16 cellular contexts compared by ENCODE assay signal in genomic region chr19:58060231-58060630, GRCh38. TPM values are rescaled to one million over a fixed set of nuclear protein-coding genes. Genes with fewer than 3 reads are reported as not detected.
A peak's percentile ranks its signal among the peaks of the same experiment; 100 is the strongest.
DNase-seq lines count a peak whose midpoint lies in the region; ATAC-seq, FAIRE-seq and TF ChIP-seq lines count a peak whose summit lies in the region.
"Had no signal": no experiment of that assay in that cellular context is flagged by ENCODE, and none has a peak within 500 bp of the region (broad histone marks: within the 10 kb centered on the region; RNA-seq: fewer than 3 reads in every experiment).

No MANE protein-coding gene starts in this region.

- FAIRE-seq in astrocyte (lab: Jason Lieb, UNC) = no peak
- FAIRE-seq: GM12892 had no signal

- peaks cover 34% of the 10 kb centered on the region for H3K36me3 Mint-ChIP-seq in activated CD4-positive, alpha-beta T cell treated with anti-CD3 and anti-CD28 coated beads, Interleukin-2, amount 10 ng/mL, durations not matched to agents 7 days and 5 days (ENCODE audit: low read depth)
- peaks cover 16% of the 10 kb centered on the region for H3K36me3 Mint-ChIP-seq in astrocyte (ENCODE audit: low read depth, unreplicated experiment)
- peaks cover 31 to 59% (median 32%) of the 10 kb centered on the region in 3 donors for H3K36me3 Mint-ChIP-seq in naive thymus-derived CD8-positive, alpha-beta T cell

- H3K27me3 ChIP-seq in astrocyte (ENCODE audit: insufficient read depth, low read length) = no peaks in the 10 kb centered on the region
- H3K27me3 ChIP-seq in testis = no peaks in the 10 kb centered on the region

- TF ChIP-seq POLR2A in testis (IDR thresholded peaks at IDR 0.05) = no peak

- H3K4me3 Mint-ChIP-seq in activated CD4-positive, alpha-beta T cell treated with anti-CD3 and anti-CD28 coated beads, Interleukin-2, amount 10 ng/mL, durations not matched to agents 7 days and 5 days = peak overlapping the region; percentile 20
- H3K4me3 Mint-ChIP-seq in astrocyte (ENCODE audit: unreplicated experiment) = peak overlapping the region; percentile 68
- H3K4me3 Mint-ChIP-seq in naive thymus-derived CD8-positive, alpha-beta T cell = peak overlapping the region; percentile 22 to 91 (median 64)

- H3K27ac ChIP-seq in astrocyte (ENCODE audit: low read depth, low read length) = no peak overlapping the region
- H3K27ac ChIP-seq in testis = peak overlapping the region in 1 of 2 donors; percentile 96

- TF ChIP-seq CTCF in astrocyte (IDR thresholded peaks at IDR 0.05; ENCODE audit: insufficient read depth, low read depth, low read length) = no peak
- no peak for TF ChIP-seq CTCF in testis (IDR thresholded peaks at IDR 0.05)

- H3K36me3 ChIP-seq in astrocyte (ENCODE audit: insufficient read depth, low read length) = no peaks in the 10 kb centered on the region
- no peaks in the 10 kb centered on the region for H3K36me3 ChIP-seq in testis (ENCODE audit: low read depth, missing control alignments)
- H3K36me3 ChIP-seq: HAP-1 had no signal

- H3K4me1 Mint-ChIP-seq in activated CD4-positive, alpha-beta T cell treated with anti-CD3 and anti-CD28 coated beads, Interleukin-2, amount 10 ng/mL, durations not matched to agents 7 days and 5 days = peaks cover 5% of the 10 kb centered on the region
- no peaks in the 10 kb centered on the region for H3K4me1 Mint-ChIP-seq in astrocyte (ENCODE audit: low read depth, unreplicated experiment)
- H3K4me1 Mint-ChIP-seq in naive thymus-derived CD8-positive, alpha-beta T cell = peaks cover 5 to 9% (median 7%) of the 10 kb centered on the region in 4 donors

- DNase-seq in activated CD4-positive, alpha-beta T cell treated with anti-CD3 and anti-CD28 coated beads, Interleukin-2, amount 10 ng/mL, durations not matched to agents 7 days and 5 days = no peak
- DNase-seq in activated CD4-positive, alpha-beta T cell treated with anti-CD3 and anti-CD28 coated beads, Interleukin-2, amount 50 U/mL, for 48 hours = no peak
- DNase-seq in astrocyte (ENCODE audit: low read depth) (no peak), testis (peak; percentile 28), HT-29 (ENCODE audit: low spot score) (no peak), mucosa of gallbladder (ENCODE audit: low spot score) (no peak), NAMALWA (ENCODE audit: low spot score) (no peak)
- peak in 1 of 10 donors; percentile 32 for DNase-seq in naive thymus-derived CD8-positive, alpha-beta T cell
- DNase-seq: NCI-H774; Right ventricle myocardium superior; stimulated activated CD4-positive, alpha-beta T cell treated with anti-CD3 and anti-CD28 coated beads, Interleukin-12 subunit alpha, Interleukin-12 subunit beta, amount 100 ng/mL, for 4 hours; WERI-Rb-1 had no signal

- peaks cover 46% of the 10 kb centered on the region for H3K9me3 Mint-ChIP-seq in activated CD4-positive, alpha-beta T cell treated with anti-CD3 and anti-CD28 coated beads, Interleukin-2, amount 10 ng/mL, durations not matched to agents 7 days and 5 days
- H3K9me3 Mint-ChIP-seq in astrocyte (ENCODE audit: unreplicated experiment) = peaks cover 42% of the 10 kb centered on the region
- H3K9me3 Mint-ChIP-seq in naive thymus-derived CD8-positive, alpha-beta T cell = peaks cover 0 to 84% (median 35%) of the 10 kb centered on the region in 9 donors

- POLR2A ChIA-PET in activated CD4-positive, alpha-beta T cell treated with anti-CD3 and anti-CD28 coated beads, Interleukin-2, amount 10 ng/mL, durations not matched to agents 7 days and 5 days (lab: Charles Lee) = no interaction called here
- POLR2A ChIA-PET in naive thymus-derived CD8-positive, alpha-beta T cell (lab: Charles Lee) = interaction anchor here (0.6 to 2.8 kb wide), 13 partner anchors 25 to 671 kb away, joined by 3 to 25 read pairs (median 8); partner anchors contain the start of genes ZNF274, ZNF548, ZNF606 and ZSCAN18

- no peak overlapping the region for H2AFZ ChIP-seq in astrocyte (ENCODE audit: low read depth, low read length)

- no peaks in the 10 kb centered on the region for H3K79me2 ChIP-seq in astrocyte (ENCODE audit: insufficient read depth, low read length)

- peaks cover 29% of the 10 kb centered on the region for H3K9me3 ChIP-seq in astrocyte (ENCODE audit: insufficient read depth, low read depth, low read length)
- no peaks in the 10 kb centered on the region for H3K9me3 ChIP-seq in testis
- H3K9me3 ChIP-seq: HAP-1 had no signal

- H3K27me3 Mint-ChIP-seq in activated CD4-positive, alpha-beta T cell treated with anti-CD3 and anti-CD28 coated beads, Interleukin-2, amount 10 ng/mL, durations not matched to agents 7 days and 5 days = no peaks in the 10 kb centered on the region
- H3K27me3 Mint-ChIP-seq in astrocyte (ENCODE audit: low read depth, unreplicated experiment) = peaks cover 3% of the 10 kb centered on the region
- H3K27me3 Mint-ChIP-seq in naive thymus-derived CD8-positive, alpha-beta T cell = peaks cover 1 to 18% (median 11%) of the 10 kb centered on the region in 5 donors

- H3K4me1 ChIP-seq in astrocyte (ENCODE audit: insufficient read depth, low read length) (no peaks in the 10 kb centered on the region), testis (peaks cover 8% of the 10 kb centered on the region)
- H3K4me1 ChIP-seq: HAP-1 had no signal

- peak overlapping the region; percentile 78 for H3K27ac Mint-ChIP-seq in activated CD4-positive, alpha-beta T cell treated with anti-CD3 and anti-CD28 coated beads, Interleukin-2, amount 10 ng/mL, durations not matched to agents 7 days and 5 days
- H3K27ac Mint-ChIP-seq in astrocyte (ENCODE audit: unreplicated experiment) = no peak overlapping the region
- peak overlapping the region in 4 of 10 donors; percentile 55 to 97 (median 70) for H3K27ac Mint-ChIP-seq in naive thymus-derived CD8-positive, alpha-beta T cell

- no peak for ATAC-seq in naive thymus-derived CD8-positive, alpha-beta T cell

- H3K9ac ChIP-seq in astrocyte (ENCODE audit: low read length) = no peak overlapping the region

- H3K4me2 ChIP-seq in astrocyte (ENCODE audit: low read length) = peak overlapping the region; percentile 80

- intact Hi-C loops in testis (cut with DNase I; ENCODE audit: low total_unique reads) = no loop called here

- H4K20me1 ChIP-seq in astrocyte (ENCODE audit: insufficient read depth, low read length) = no peaks in the 10 kb centered on the region

- WGBS in testis, 2 donors = 53 to 74% methylated on average over 19 to 24 of the region's 24 CpGs

- CTCF ChIA-PET in activated CD4-positive, alpha-beta T cell treated with anti-CD3 and anti-CD28 coated beads, Interleukin-2, amount 10 ng/mL, durations not matched to agents 7 days and 5 days (lab: Charles Lee) = interaction anchor here (1.0 kb wide), 1 partner anchor 13 kb away, joined by 3 read pairs; no protein-coding TSS in a partner anchor

- H3K4me3 ChIP-seq in astrocyte (ENCODE audit: insufficient read depth, low read depth, low read length) (no peak overlapping the region), testis (peak overlapping the region; percentile 74 to 76)
- H3K4me3 ChIP-seq: HAP-1 had no signal

RNA-seq across cellular contexts. Expression of gene ZNF135, which starts 1.1 kb away (rescaled TPM):
- total RNA-seq in activated CD4-positive, alpha-beta T cell treated with anti-CD3 and anti-CD28 coated beads, Interleukin-2, amount 10 ng/mL, durations not matched to agents 7 days and 5 days = 1 to 10 TPM in 1 of 2 experiments, under 1 TPM in 1; 0.77 to 1.1 TPM
- total RNA-seq in astrocyte = 1.5 and 1.7 TPM in 2 replicates
- total RNA-seq in naive thymus-derived CD8-positive, alpha-beta T cell = 10 to 100 TPM; 13.3 to 15.4 TPM
- polyA plus RNA-seq in naive thymus-derived CD8-positive, alpha-beta T cell = 1 to 10 TPM in 2 of 3 donors, under 1 TPM in 1; 0.79 to 4.3 (median 3.8) TPM
- 10 to 100 TPM; 19.1 to 33.7 TPM for total RNA-seq in testis
- 14.5 TPM for polyA plus RNA-seq in testis (ENCODE audit: insufficient read depth, low read depth, low replicate concordance)
- not detected in 2 replicates for total RNA-seq in HT-29 (2014; rRNA removed; shearing (Covaris generic))
- total RNA-seq in mucosa of gallbladder = 11.1 TPM
- total RNA-seq: A172 had no signal

RNA-seq across cellular contexts. Expression of gene ZSCAN1, which starts 26.4 kb away (rescaled TPM):
- not detected for total RNA-seq in activated CD4-positive, alpha-beta T cell treated with anti-CD3 and anti-CD28 coated beads, Interleukin-2, amount 10 ng/mL, durations not matched to agents 7 days and 5 days
- not detected in 2 replicates for total RNA-seq in astrocyte
- total RNA-seq in naive thymus-derived CD8-positive, alpha-beta T cell = not detected
- polyA plus RNA-seq in naive thymus-derived CD8-positive, alpha-beta T cell = not detected
- total RNA-seq in testis = 1 to 10 TPM; 5.9 to 6.5 TPM
- polyA plus RNA-seq in testis (ENCODE audit: insufficient read depth, low read depth, low replicate concordance) = 8.0 TPM
- not detected in 2 replicates for total RNA-seq in HT-29 (2014; rRNA removed; shearing (Covaris generic))
- total RNA-seq in mucosa of gallbladder = 1.3 TPM
- total RNA-seq: A172, dermis microvascular lymphatic vessel endothelial cell, Right ventricle myocardium superior had no signal

RNA-seq across cellular contexts. Expression of gene ZSCAN18, which starts 37.8 kb away (rescaled TPM):
- total RNA-seq in activated CD4-positive, alpha-beta T cell treated with anti-CD3 and anti-CD28 coated beads, Interleukin-2, amount 10 ng/mL, durations not matched to agents 7 days and 5 days = 10 to 100 TPM; 19.0 to 20.6 TPM
- total RNA-seq in astrocyte (28.6 and 31.8 TPM in 2 replicates), testis (100 to 1,000 TPM; 150 to 169 TPM), mucosa of gallbladder (111 TPM)
- total RNA-seq in naive thymus-derived CD8-positive, alpha-beta T cell = 100 to 1,000 TPM; 107 to 110 TPM
- 10 to 100 TPM; 18.7 to 30.0 (median 27.4) TPM for polyA plus RNA-seq in naive thymus-derived CD8-positive, alpha-beta T cell
- polyA plus RNA-seq in testis (ENCODE audit: insufficient read depth, low read depth, low replicate concordance) = 95.1 TPM
- total RNA-seq in HT-29 (2014; rRNA removed; shearing (Covaris generic)) = not detected in 2 replicates

RNA-seq across cellular contexts. Expression of gene ZNF606, which starts 57.6 kb away (rescaled TPM):
- total RNA-seq in activated CD4-positive, alpha-beta T cell treated with anti-CD3 and anti-CD28 coated beads, Interleukin-2, amount 10 ng/mL, durations not matched to agents 7 days and 5 days = 10 to 100 TPM; 11.1 to 15.3 TPM
- total RNA-seq in astrocyte = 13.5 and 14.3 TPM in 2 replicates
- total RNA-seq in naive thymus-derived CD8-positive, alpha-beta T cell = 10 to 100 TPM; 52.6 to 53.2 TPM
- polyA plus RNA-seq in naive thymus-derived CD8-positive, alpha-beta T cell = 1 to 10 TPM; 2.1 to 6.5 (median 6.0) TPM
- 10 to 100 TPM; 30.2 to 73.9 TPM for total RNA-seq in testis
- polyA plus RNA-seq in testis (ENCODE audit: insufficient read depth, low read depth, low replicate concordance) = 12.1 TPM
- not detected in 2 replicates for total RNA-seq in HT-29 (2014; rRNA removed; shearing (Covaris generic))
- total RNA-seq in mucosa of gallbladder = 23.3 TPM
- total RNA-seq: A172 had no signal

Comparison
In these comparisons a context has a peak if more than half of its experiments do, and no peak if none do; other contexts are left out.
1. RNA of gene ZSCAN18, which starts 37.8 kb away (total RNA-seq): 150 to 169 TPM in testis, 111 TPM in mucosa of gallbladder (single experiment), 107 to 110 TPM in naive thymus-derived CD8-positive, alpha-beta T cell, 28.6 to 31.8 TPM in astrocyte and 19.0 to 20.6 TPM in activated CD4-positive, alpha-beta T cell treated with anti-CD3 and anti-CD28 coated beads, Interleukin-2, amount 10 ng/mL, durations not matched to agents 7 days and 5 days; not detected in HT-29; every median in the first group is over 10 times any median in the second.
2. Peak in every context shown above with its lines, with median percentiles within 50 percentile points of each other: H3K4me3 Mint-ChIP-seq.